In the genomic region with DNA sequence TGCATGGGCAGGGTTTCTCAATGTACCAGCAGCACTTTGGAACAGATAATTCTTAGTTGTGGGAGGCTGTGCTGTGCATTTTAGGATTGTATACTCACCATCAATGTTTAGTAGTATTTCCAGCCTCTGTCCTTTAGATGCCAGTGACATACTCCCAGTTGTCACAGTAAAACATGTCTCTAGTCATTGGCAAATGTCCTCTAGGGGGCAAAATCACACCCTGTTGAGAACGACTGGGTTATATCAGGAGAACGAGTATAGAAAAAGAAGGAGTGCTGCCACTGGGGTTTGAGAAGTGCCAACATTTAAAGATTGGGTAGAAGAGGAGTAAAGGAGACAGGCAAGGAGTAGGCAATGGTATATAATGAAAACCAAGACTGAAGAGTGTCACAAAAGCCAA, we compare ENCODE assay signal across 1 cellular context.
TF ChIP-seq lines count a peak whose summit lies in the region.

No MANE protein-coding gene starts in this region.

TF ChIP-seq in GM12878, 131 proteins besides CTCF, POLR2A, EP300 and RAD21:
- TF ChIP-seq, protein P1, sequence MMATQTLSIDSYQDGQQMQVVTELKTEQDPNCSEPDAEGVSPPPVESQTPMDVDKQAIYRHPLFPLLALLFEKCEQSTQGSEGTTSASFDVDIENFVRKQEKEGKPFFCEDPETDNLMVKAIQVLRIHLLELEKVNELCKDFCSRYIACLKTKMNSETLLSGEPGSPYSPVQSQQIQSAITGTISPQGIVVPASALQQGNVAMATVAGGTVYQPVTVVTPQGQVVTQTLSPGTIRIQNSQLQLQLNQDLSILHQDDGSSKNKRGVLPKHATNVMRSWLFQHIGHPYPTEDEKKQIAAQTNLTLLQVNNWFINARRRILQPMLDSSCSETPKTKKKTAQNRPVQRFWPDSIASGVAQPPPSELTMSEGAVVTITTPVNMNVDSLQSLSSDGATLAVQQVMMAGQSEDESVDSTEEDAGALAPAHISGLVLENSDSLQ (IDR thresholded peaks at IDR 0.05): no peak
- TF ChIP-seq SMC3 (IDR thresholded peaks at IDR 0.05; ENCODE audit: borderline replicate concordance, low read length): peak; percentile 60
